29 cellular contexts compared by ENCODE assay signal in the genomic region with DNA sequence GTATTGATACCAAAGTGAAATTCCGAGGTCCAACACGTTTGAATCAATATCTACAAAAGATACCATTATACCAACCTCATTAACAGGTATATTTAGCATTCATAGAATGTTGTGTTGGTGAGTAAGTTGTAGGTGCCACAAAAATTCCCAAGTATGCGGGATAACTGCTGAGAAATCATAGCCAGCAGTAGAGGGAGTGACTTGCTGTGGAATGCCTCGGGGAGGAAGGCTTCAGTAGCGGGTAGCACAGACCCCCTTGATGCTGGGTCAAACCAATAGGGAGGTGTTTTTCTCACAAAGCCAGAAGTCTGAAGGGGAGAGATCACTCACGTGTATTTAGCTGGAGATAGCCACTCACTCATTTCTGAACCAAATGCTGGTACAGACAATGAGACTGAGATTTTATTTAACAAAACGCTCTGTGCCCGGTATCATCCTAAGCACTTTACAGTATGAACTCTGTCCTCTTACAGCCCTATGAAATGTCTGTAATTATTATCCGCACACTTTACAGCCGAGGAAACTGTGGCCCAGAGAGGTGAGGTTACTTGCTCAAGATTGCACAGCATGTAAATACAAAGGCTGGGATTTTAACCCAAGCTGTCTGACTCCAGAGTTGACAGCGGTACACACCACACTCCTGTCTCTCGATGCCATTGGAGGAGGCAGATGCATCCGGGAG.
"Had no signal": no experiment of that assay in that cellular context is flagged by ENCODE, and none has a peak within 500 bp of the region (broad histone marks: within the 10 kb centered on the region; RNA-seq: fewer than 3 reads in every experiment).

No MANE protein-coding gene starts in this region.

- H3K4me2 ChIP-seq: SK-N-SH had no signal

- DNase-seq: activated CD4-positive, alpha-beta memory T cell treated with anti-CD3 and anti-CD28 coated beads, Interleukin-2, amount 10 ng/mL, durations not matched to agents 7 days and 5 days; activated CD4-positive, alpha-beta T cell treated with anti-CD3 and anti-CD28 coated beads for 36 hours; activated CD4-positive, alpha-beta T cell treated with anti-CD3 and anti-CD28 coated beads, Interleukin-2, amount 50 U/mL, for 1 hour; activated gamma-delta T cell; activated naive CD4-positive, alpha-beta T cell treated with anti-CD3 and anti-CD28 coated beads, Interleukin-2, amount 10 ng/mL, durations not matched to agents 7 days and 5 days; activated naive CD8-positive, alpha-beta T cell treated with anti-CD3 and anti-CD28 coated beads for 36 hours; activated T-cell treated with anti-CD3 and anti-CD28 coated beads for 4 hours; activated T-cell treated with anti-CD3 and anti-CD28 coated beads, Interleukin-2, amount 50 U/mL, for 48 hours; anterior cingulate cortex; Kasumi-1; NCI-H1105 treated with DMSO at 0.1 percent for 48 hours; NCI-H1436 treated with DMSO at 0.1 percent for 48 hours; NCI-H187; NCI-H2081; NCI-H446; NCI-H524 treated with DMSO at 0.1 percent for 48 hours; NCI-H748 treated with DMSO at 0.1 percent for 48 hours; NK-92 treated with Interleukin-12 subunit alpha and Interleukin-12 subunit beta, amount 100 ng/mL, for 24 hours; OCI-M1; Right ventricle myocardium superior; SJCRH30; SK-N-SH; T-helper 1 cell had no signal

- H3K9ac ChIP-seq: SK-N-SH had no signal

- H3K9me3 ChIP-seq: SJCRH30, SK-N-SH had no signal

- H3K36me3 Mint-ChIP-seq: activated naive CD4-positive, alpha-beta T cell treated with anti-CD3 and anti-CD28 coated beads, Interleukin-2, amount 10 ng/mL, durations not matched to agents 7 days and 5 days; activated naive CD8-positive, alpha-beta T cell treated with anti-CD3 and anti-CD28 coated beads for 36 hours; brain had no signal

- H3K27me3 ChIP-seq: SJCRH30 had no signal

- H3K4me3 ChIP-seq: SJCRH30 had no signal

- ATAC-seq: activated CD4-positive, alpha-beta T cell treated with anti-CD3 and anti-CD28 coated beads for 36 hours; activated T-helper 17 cell treated with anti-CD3 and anti-CD28 coated beads, Interleukin-2, amount 50 U/mL, for 72 hours; Panc1 had no signal

- H3K36me3 ChIP-seq: SJCRH30 had no signal

- H3K9me3 Mint-ChIP-seq: activated CD4-positive, alpha-beta memory T cell treated with anti-CD3 and anti-CD28 coated beads, Interleukin-2, amount 10 ng/mL, durations not matched to agents 7 days and 5 days; activated naive CD4-positive, alpha-beta T cell treated with anti-CD3 and anti-CD28 coated beads, Interleukin-2, amount 10 ng/mL, durations not matched to agents 7 days and 5 days; activated naive CD8-positive, alpha-beta T cell treated with anti-CD3 and anti-CD28 coated beads for 36 hours; activated T-helper 17 cell treated with anti-CD3 and anti-CD28 coated beads, Interleukin-2, amount 50 U/mL, for 72 hours; central memory CD8-positive, alpha-beta T cell had no signal

- H3K27me3 Mint-ChIP-seq: activated CD4-positive, alpha-beta T cell treated with anti-CD3 and anti-CD28 coated beads for 36 hours; activated T-helper 17 cell treated with anti-CD3 and anti-CD28 coated beads, Interleukin-2, amount 50 U/mL, for 72 hours had no signal

- H3K27ac ChIP-seq: RWPE1, SJCRH30, VCaP had no signal

- H3K27ac Mint-ChIP-seq: activated CD4-positive, alpha-beta memory T cell treated with anti-CD3 and anti-CD28 coated beads, Interleukin-2, amount 10 ng/mL, durations not matched to agents 7 days and 5 days; activated CD4-positive, alpha-beta T cell treated with anti-CD3 and anti-CD28 coated beads for 36 hours; activated naive CD4-positive, alpha-beta T cell treated with anti-CD3 and anti-CD28 coated beads, Interleukin-2, amount 10 ng/mL, durations not matched to agents 7 days and 5 days; activated naive CD8-positive, alpha-beta T cell treated with anti-CD3 and anti-CD28 coated beads for 36 hours; activated T-helper 17 cell treated with anti-CD3 and anti-CD28 coated beads, Interleukin-2, amount 50 U/mL, for 72 hours had no signal

- H3K4me3 Mint-ChIP-seq: activated CD4-positive, alpha-beta memory T cell treated with anti-CD3 and anti-CD28 coated beads, Interleukin-2, amount 10 ng/mL, durations not matched to agents 7 days and 5 days; activated CD4-positive, alpha-beta T cell treated with anti-CD3 and anti-CD28 coated beads for 36 hours; activated naive CD4-positive, alpha-beta T cell treated with anti-CD3 and anti-CD28 coated beads, Interleukin-2, amount 10 ng/mL, durations not matched to agents 7 days and 5 days; activated naive CD8-positive, alpha-beta T cell treated with anti-CD3 and anti-CD28 coated beads for 36 hours; activated T-helper 17 cell treated with anti-CD3 and anti-CD28 coated beads, Interleukin-2, amount 50 U/mL, for 72 hours; brain; central memory CD8-positive, alpha-beta T cell had no signal
